In genomic region chr5:140631831-140632365, GRCh38 we compare ENCODE assay signal across 7 cellular contexts. TPM values are rescaled to one million over a fixed set of nuclear protein-coding genes. Genes with fewer than 3 reads are reported as not detected.
A peak's percentile ranks its signal among the peaks of the same experiment; 100 is the strongest.
DNase-seq lines count a peak whose midpoint lies in the region; ATAC-seq, FAIRE-seq and TF ChIP-seq lines count a peak whose summit lies in the region.

No MANE protein-coding gene starts in this region.

- H3K4me2 ChIP-seq in endothelial cell of umbilical vein (ENCODE audit: insufficient read depth, low read length) (peak overlapping the region; percentile 88), hepatocyte (no peak overlapping the region)

- CTCF ChIA-PET in endothelial cell of umbilical vein (lab: Charles Lee) = interaction anchor here (1.2 to 5.4 kb wide), 9 partner anchors 10 to 392 kb away, joined by 3 to 108 read pairs (median 6); partner anchors contain the start of genes EIF4EBP3 and SRA1

- dilution Hi-C loops in endothelial cell of umbilical vein (cut with MboI; ENCODE audit: extremely low pct_ligation_motif_present, low sequenced_read_pairs) = no loop called here

- TF ChIP-seq POLR2A in endothelial cell of umbilical vein (IDR thresholded peaks at IDR 0.05; ENCODE audit: low read depth, low read length) = no peak

- no peaks in the 10 kb centered on the region for H3K9me2 ChIP-seq in hepatocyte (replicated peaks; ENCODE audit: insufficient read depth)

- H3K79me2 ChIP-seq in endothelial cell of umbilical vein (ENCODE audit: control insufficient read depth, insufficient read depth, low read length) (no peaks in the 10 kb centered on the region), hepatocyte (no peaks in the 10 kb centered on the region)

- no peak overlapping the region for H3K27ac Mint-ChIP-seq in T-helper 2 cell treated with Interferon-gamma antibody and Interleukin-4, amounts not matched to agents 5 μg/mL and 100 μg/mL, for 36 hours

- intact Hi-C loops in endothelial cell of umbilical vein (cut with micrococcal nuclease) = loop anchor here (10.0 kb wide), 1 partner anchor 387 kb away; no protein-coding TSS in a partner anchor

- H3K4me1 ChIP-seq in endothelial cell of umbilical vein (ENCODE audit: control insufficient read depth, extremely low read depth, insufficient read depth, low read length) (peaks cover 15% of the 10 kb centered on the region), hepatocyte (ENCODE audit: insufficient read depth) (no peaks in the 10 kb centered on the region)

- TF ChIP-seq CTCF in endothelial cell of umbilical vein (IDR thresholded peaks at IDR 0.05; ENCODE audit: extremely low read depth in 1 of 2, insufficient read depth in 1 of 2, low read depth in 1 of 2, low read length in 2 of 2) = no peak
- TF ChIP-seq CTCF in omental fat pad (IDR thresholded peaks at IDR 0.05) = no peak
- no peak for TF ChIP-seq CTCF in hepatocyte (IDR thresholded peaks at IDR 0.05; ENCODE audit: poor library complexity)

- peak; percentile 39 for ATAC-seq in GM18868 (IDR thresholded peaks at IDR 0.05; ENCODE audit: unreplicated experiment)
- ATAC-seq in HG02852 (IDR thresholded peaks at IDR 0.05; ENCODE audit: unreplicated experiment) = peak; percentile 47
- ATAC-seq in omental fat pad (ENCODE audit: low FRiP score) = peak; percentile 23

- no peak for DNase-seq in T-helper 2 cell treated with Interferon-gamma antibody and Interleukin-4, amounts not matched to agents 5 μg/mL and 100 μg/mL, for 36 hours (ENCODE audit: low spot score)
- DNase-seq in endothelial cell of umbilical vein (ENCODE audit: low read depth, low spot score) (no peak), omental fat pad (ENCODE audit: low spot score) (no peak), hepatocyte (ENCODE audit: low spot score) (no peak), D341Med (ENCODE audit: low spot score) (no peak)

- no TSS peak for BruUV-seq in endothelial cell of umbilical vein (replicated peaks; lab: Mats Ljungman, UMichigan)

- H3K27ac ChIP-seq in endothelial cell of umbilical vein (ENCODE audit: insufficient read depth, low read depth, low read length) (no peak overlapping the region), hepatocyte (no peak overlapping the region)

- peak; percentile 62 for FAIRE-seq in endothelial cell of umbilical vein (lab: Jason Lieb, UNC)

- H3K36me3 ChIP-seq in endothelial cell of umbilical vein (ENCODE audit: control insufficient read depth in 2 of 2, extremely low read depth in 1 of 2, insufficient read depth in 2 of 2, low read length in 2 of 2) = no peaks in the 10 kb centered on the region
- no peaks in the 10 kb centered on the region for H3K36me3 ChIP-seq in hepatocyte (replicated peaks; ENCODE audit: insufficient read depth, low read depth)

- H3K27me3 Mint-ChIP-seq in T-helper 2 cell treated with Interferon-gamma antibody and Interleukin-4, amounts not matched to agents 5 μg/mL and 100 μg/mL, for 36 hours (ENCODE audit: low read depth) = peaks cover 32% of the 10 kb centered on the region

- H3K27me3 ChIP-seq in endothelial cell of umbilical vein (ENCODE audit: control insufficient read depth in 2 of 2, insufficient read depth in 2 of 2, low read length in 2 of 2) (peaks cover 0 to 3% of the 10 kb centered on the region in 2 experiments), hepatocyte (no peaks in the 10 kb centered on the region)

- 97% methylated on average over 36 of the region's 36 CpGs for WGBS in hepatocyte (ENCODE audit: low lambda C conversion rate, missing lambda C conversion rate)

- H3K9me3 Mint-ChIP-seq in T-helper 2 cell treated with Interferon-gamma antibody and Interleukin-4, amounts not matched to agents 5 μg/mL and 100 μg/mL, for 36 hours = peaks cover 14% of the 10 kb centered on the region

- H3K4me3 ChIP-seq in endothelial cell of umbilical vein (replicated peaks in 1 of 3; ENCODE audit: insufficient read depth in 1 of 3, low read depth in 1 of 3, low read length in 3 of 3) (peak overlapping the region; percentile 28 to 57 (median 47)), hepatocyte (no peak overlapping the region)

- peak overlapping the region; percentile 84 for H3K4me3 Mint-ChIP-seq in T-helper 2 cell treated with Interferon-gamma antibody and Interleukin-4, amounts not matched to agents 5 μg/mL and 100 μg/mL, for 36 hours

- POLR2A ChIA-PET in endothelial cell of umbilical vein (lab: Charles Lee) = no interaction called here

- H2AFZ ChIP-seq in endothelial cell of umbilical vein (ENCODE audit: low read depth, low read length) = peak overlapping the region; percentile 99
- no peak overlapping the region for H2AFZ ChIP-seq in hepatocyte

- H3K9me1 ChIP-seq in endothelial cell of umbilical vein (replicated peaks; ENCODE audit: control insufficient read depth, extremely low read depth, insufficient read depth, low read length) = no peaks in the 10 kb centered on the region

- H3K9me3 ChIP-seq in endothelial cell of umbilical vein (replicated peaks; ENCODE audit: control insufficient read depth, insufficient read depth, low read length) (no peaks in the 10 kb centered on the region), hepatocyte (ENCODE audit: low read depth) (no peaks in the 10 kb centered on the region)

- peaks cover 18% of the 10 kb centered on the region for H3K4me1 Mint-ChIP-seq in T-helper 2 cell treated with Interferon-gamma antibody and Interleukin-4, amounts not matched to agents 5 μg/mL and 100 μg/mL, for 36 hours (ENCODE audit: low read depth)

- no peak overlapping the region for H3K9ac ChIP-seq in endothelial cell of umbilical vein (replicated peaks; ENCODE audit: extremely low read depth, insufficient read depth, low read length)

- peaks cover 2% of the 10 kb centered on the region for H3K36me3 Mint-ChIP-seq in T-helper 2 cell treated with Interferon-gamma antibody and Interleukin-4, amounts not matched to agents 5 μg/mL and 100 μg/mL, for 36 hours (ENCODE audit: low read depth)

- no peaks in the 10 kb centered on the region for H4K20me1 ChIP-seq in endothelial cell of umbilical vein (replicated peaks; ENCODE audit: control insufficient read depth, extremely low read depth, insufficient read depth, low read length)
- no peaks in the 10 kb centered on the region for H4K20me1 ChIP-seq in hepatocyte (ENCODE audit: insufficient read depth, poor library complexity, severe bottlenecking)

RNA-seq across cellular contexts. Expression of gene CD14, which starts 1.1 kb away (rescaled TPM):
- total RNA-seq in endothelial cell of umbilical vein = 0.33 TPM in 1 of 2 replicates, not detected in the other
- polyA plus RNA-seq in endothelial cell of umbilical vein = 3.7 and 5.1 TPM in 2 replicates
- 0.99 and 1.4 TPM in 2 replicates for polyA plus RNA-seq in endothelial cell of umbilical vein (2011; cell fraction: cytosol; rRNA removed)
- polyA plus RNA-seq in endothelial cell of umbilical vein (2011; cell fraction: nucleus; rRNA removed) = 0.68 and 0.78 TPM in 2 replicates
- polyA plus RNA-seq in endothelial cell of umbilical vein (2012) = 0.72 and 1.0 TPM in 2 replicates
- 1.2 and 1.9 TPM in 2 replicates for polyA minus RNA-seq in endothelial cell of umbilical vein
- not detected for polyA minus RNA-seq in endothelial cell of umbilical vein (2011; cell fraction: cytosol; rRNA and poly(A)+ RNA removed)
- polyA minus RNA-seq in endothelial cell of umbilical vein (2011; cell fraction: nucleus; rRNA and poly(A)+ RNA removed) = 0.72 and 0.87 TPM in 2 replicates
- total RNA-seq in omental fat pad = 100 to 1,000 TPM; 129 to 173 (median 158) TPM
- 0.84 and 2.3 TPM in 2 replicates for total RNA-seq in hepatocyte
- polyA plus RNA-seq in hepatocyte = 0.45 and 1.9 TPM in 2 replicates

RNA-seq across cellular contexts. Expression of gene TMCO6, which starts 7.4 kb away (rescaled TPM):
- 14.2 and 23.7 TPM in 2 replicates for total RNA-seq in endothelial cell of umbilical vein
- 22.0 and 23.2 TPM in 2 replicates for polyA plus RNA-seq in endothelial cell of umbilical vein
- polyA plus RNA-seq in endothelial cell of umbilical vein (2011; cell fraction: cytosol; rRNA removed) = 10.2 and 14.9 TPM in 2 replicates
- 78.8 and 91.4 TPM in 2 replicates for polyA plus RNA-seq in endothelial cell of umbilical vein (2011; cell fraction: nucleus; rRNA removed)
- polyA plus RNA-seq in endothelial cell of umbilical vein (2012) = 8.1 and 8.3 TPM in 2 replicates
- polyA minus RNA-seq in endothelial cell of umbilical vein = 17.0 and 25.3 TPM in 2 replicates
- 7.7 TPM for polyA minus RNA-seq in endothelial cell of umbilical vein (2011; cell fraction: cytosol; rRNA and poly(A)+ RNA removed)
- 17.9 and 23.7 TPM in 2 replicates for polyA minus RNA-seq in endothelial cell of umbilical vein (2011; cell fraction: nucleus; rRNA and poly(A)+ RNA removed)
- 10 to 100 TPM; 18.7 to 96.9 (median 29.8) TPM for total RNA-seq in omental fat pad
- total RNA-seq in hepatocyte = 10.0 and 25.8 TPM in 2 replicates
- 9.3 and 13.1 TPM in 2 replicates for polyA plus RNA-seq in hepatocyte

RNA-seq across cellular contexts. Expression of gene NDUFA2, which starts 15.5 kb away (rescaled TPM):
- total RNA-seq in endothelial cell of umbilical vein = 56.1 and 63.4 TPM in 2 replicates
- polyA plus RNA-seq in endothelial cell of umbilical vein = 130 and 131 TPM in 2 replicates
- polyA plus RNA-seq in endothelial cell of umbilical vein (2011; cell fraction: cytosol; rRNA removed) = 131 and 150 TPM in 2 replicates
- polyA plus RNA-seq in endothelial cell of umbilical vein (2011; cell fraction: nucleus; rRNA removed) = 34.3 and 37.4 TPM in 2 replicates
- polyA plus RNA-seq in endothelial cell of umbilical vein (2012) = 78.7 and 84.6 TPM in 2 replicates
- 16.3 and 21.8 TPM in 2 replicates for polyA minus RNA-seq in endothelial cell of umbilical vein
- polyA minus RNA-seq in endothelial cell of umbilical vein (2011; cell fraction: cytosol; rRNA and poly(A)+ RNA removed) = 25.5 TPM
- polyA minus RNA-seq in endothelial cell of umbilical vein (2011; cell fraction: nucleus; rRNA and poly(A)+ RNA removed) = 5.2 and 8.5 TPM in 2 replicates
- 10 to 100 TPM; 39.3 to 79.3 (median 62.2) TPM for total RNA-seq in omental fat pad
- total RNA-seq in hepatocyte = 82.7 and 82.9 TPM in 2 replicates
- polyA plus RNA-seq in hepatocyte = 161 and 182 TPM in 2 replicates

RNA-seq across cellular contexts. Expression of gene IK, which starts 15.7 kb away (rescaled TPM):
- total RNA-seq in endothelial cell of umbilical vein = 78.9 and 90.4 TPM in 2 replicates
- polyA plus RNA-seq in endothelial cell of umbilical vein = 43.4 and 64.0 TPM in 2 replicates
- polyA plus RNA-seq in endothelial cell of umbilical vein (2011; cell fraction: cytosol; rRNA removed) = 85.0 and 98.3 TPM in 2 replicates
- 142 and 167 TPM in 2 replicates for polyA plus RNA-seq in endothelial cell of umbilical vein (2011; cell fraction: nucleus; rRNA removed)
- 78.4 and 116 TPM in 2 replicates for polyA plus RNA-seq in endothelial cell of umbilical vein (2012)
- 49.9 and 89.6 TPM in 2 replicates for polyA minus RNA-seq in endothelial cell of umbilical vein
- 36.6 TPM for polyA minus RNA-seq in endothelial cell of umbilical vein (2011; cell fraction: cytosol; rRNA and poly(A)+ RNA removed)
- 48.3 and 53.0 TPM in 2 replicates for polyA minus RNA-seq in endothelial cell of umbilical vein (2011; cell fraction: nucleus; rRNA and poly(A)+ RNA removed)
- 100 to 1,000 TPM in 2 of 4 donors, 10 to 100 TPM in 2; 76.0 to 129 (median 105) TPM for total RNA-seq in omental fat pad
- total RNA-seq in hepatocyte = 68.7 and 72.2 TPM in 2 replicates
- polyA plus RNA-seq in hepatocyte = 75.0 and 83.2 TPM in 2 replicates

RNA-seq across cellular contexts. Expression of gene WDR55, which starts 32.8 kb away (rescaled TPM):
- 24.0 and 25.3 TPM in 2 replicates for total RNA-seq in endothelial cell of umbilical vein
- polyA plus RNA-seq in endothelial cell of umbilical vein = 17.5 and 17.8 TPM in 2 replicates
- polyA plus RNA-seq in endothelial cell of umbilical vein (2011; cell fraction: cytosol; rRNA removed) = 14.2 and 16.6 TPM in 2 replicates
- polyA plus RNA-seq in endothelial cell of umbilical vein (2011; cell fraction: nucleus; rRNA removed) = 32.3 and 36.5 TPM in 2 replicates
- polyA plus RNA-seq in endothelial cell of umbilical vein (2012) = 11.7 and 12.5 TPM in 2 replicates
- 19.0 and 20.8 TPM in 2 replicates for polyA minus RNA-seq in endothelial cell of umbilical vein
- 22.9 TPM for polyA minus RNA-seq in endothelial cell of umbilical vein (2011; cell fraction: cytosol; rRNA and poly(A)+ RNA removed)
- 13.2 and 14.4 TPM in 2 replicates for polyA minus RNA-seq in endothelial cell of umbilical vein (2011; cell fraction: nucleus; rRNA and poly(A)+ RNA removed)
- total RNA-seq in omental fat pad = 10 to 100 TPM; 21.2 to 29.9 (median 25.2) TPM
- 21.2 and 21.4 TPM in 2 replicates for total RNA-seq in hepatocyte
- polyA plus RNA-seq in hepatocyte = 23.0 and 25.6 TPM in 2 replicates

Comparison
In these comparisons a context has a peak if more than half of its experiments do, and no peak if none do; other contexts are left out.
1. RNA of gene CD14, which starts 1.1 kb away (total RNA-seq): 129 to 173 TPM in omental fat pad; 0.84 to 2.3 TPM in hepatocyte and 0.33 TPM in endothelial cell of umbilical vein; every median in the first group is over 10 times any median in the second.
2. Peak in every context shown above with its lines, with median percentiles within 50 percentile points of each other: ATAC-seq.